17 cellular contexts compared by ENCODE assay signal in the genomic region with DNA sequence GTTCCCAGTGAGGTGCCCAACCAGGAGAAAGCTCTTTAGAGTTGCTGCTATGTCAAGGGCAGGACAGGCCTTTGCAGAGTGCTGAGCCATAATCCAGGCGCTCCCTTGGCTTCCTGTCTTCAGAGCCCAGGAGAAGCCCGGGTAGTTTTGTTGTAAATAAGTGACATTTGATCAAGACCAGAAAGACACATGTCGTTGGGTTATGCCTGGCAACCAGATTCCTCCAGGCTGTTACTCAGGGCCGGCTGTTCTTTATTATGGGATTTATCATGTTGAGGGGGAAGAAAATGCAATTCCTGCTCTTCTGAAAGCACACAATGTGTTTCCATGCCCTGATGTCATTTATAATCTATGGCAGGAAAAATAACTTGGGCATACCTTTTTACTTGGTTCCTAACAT. TPM values are rescaled to one million over a fixed set of nuclear protein-coding genes. Genes with fewer than 3 reads are reported as not detected.
DNase-seq lines count a peak whose midpoint lies in the region; ATAC-seq, FAIRE-seq and TF ChIP-seq lines count a peak whose summit lies in the region.
"Had no signal": no experiment of that assay in that cellular context is flagged by ENCODE, and none has a peak within 500 bp of the region (broad histone marks: within the 10 kb centered on the region; RNA-seq: fewer than 3 reads in every experiment).

No MANE protein-coding gene starts in this region.

- peak overlapping the region; percentile 51 for H3K4me3 Mint-ChIP-seq in activated CD8-positive, alpha-beta memory T cell treated with anti-CD3 and anti-CD28 coated beads, Interleukin-2, amount 10 ng/mL, durations not matched to agents 7 days and 5 days
- H3K4me3 Mint-ChIP-seq in stimulated activated memory B cell treated with anti-CD40 and anti-IgM and Interleukin-4, amounts not matched to agents 10 μg/mL and 1 μg/mL and 100 μg/mL, for 72 hours, result no peak overlapping the region

- no peaks in the 10 kb centered on the region for H3K79me2 ChIP-seq in GM12878 (ENCODE audit: control insufficient read depth, insufficient read depth, low read length)

- in situ Hi-C loops in GM12878 (cut with MboI), result no loop called here

- DNase-seq in activated CD8-positive, alpha-beta memory T cell treated with anti-CD3 and anti-CD28 coated beads, Interleukin-2, amount 10 ng/mL, durations not matched to agents 7 days and 5 days, result no peak
- DNase-seq in activated CD8-positive, alpha-beta memory T cell treated with anti-CD3 and anti-CD28 coated beads for 24 hours, result no peak
- DNase-seq in Peyer's patch (no peak), GM12878 (ENCODE audit: low read depth, low spot score) (no peak), medulla oblongata (ENCODE audit: extremely low spot score) (no peak), NCI-H1417 treated with DMSO at 0.1 percent for 48 hours (lab: John Stamatoyannopoulos, UW) (no peak)
- DNase-seq: HCEC 1CT; naive B cell; NCI-H1092; NCI-H526 treated with DMSO at 0.1 percent for 48 hours; PC-3; SJCRH30; stimulated activated CD4-positive, alpha-beta T cell treated with anti-CD3 and anti-CD28 coated beads, Interleukin-12 subunit alpha, Interleukin-12 subunit beta, amount 100 ng/mL, for 4 hours had no signal

- WGBS in GM12878 (ENCODE audit: insufficient coverage, insufficient replicate concordance, low lambda C conversion rate, missing lambda C conversion rate), result 73% methylated on average over 4 of the region's 4 CpGs

- CTCF ChIA-PET in activated CD8-positive, alpha-beta memory T cell treated with anti-CD3 and anti-CD28 coated beads, Interleukin-2, amount 10 ng/mL, durations not matched to agents 7 days and 5 days (lab: Charles Lee), result interaction anchor here (0.8 to 6.8 kb wide), 14 partner anchors 12 to 219 kb away, joined by 3 to 38 read pairs (median 4); no protein-coding TSS in a partner anchor
- CTCF ChIA-PET in GM12878 (lab: Yijun Ruan, JAX), result interaction anchor here (1.1 to 2.7 kb wide), 6 partner anchors 11 to 110 kb away, joined by 3 to 17 read pairs (median 4); no protein-coding TSS in a partner anchor

- H3K27ac Mint-ChIP-seq in activated CD8-positive, alpha-beta memory T cell treated with anti-CD3 and anti-CD28 coated beads, Interleukin-2, amount 10 ng/mL, durations not matched to agents 7 days and 5 days, result peak overlapping the region; percentile 97
- H3K27ac Mint-ChIP-seq in stimulated activated memory B cell treated with anti-CD40 and anti-IgM and Interleukin-4, amounts not matched to agents 10 μg/mL and 1 μg/mL and 100 μg/mL, for 72 hours, result peak overlapping the region; percentile 34

- H3K9me3 ChIP-seq in Peyer's patch, result no peaks in the 10 kb centered on the region
- no peaks in the 10 kb centered on the region for H3K9me3 ChIP-seq in GM12878 (replicated peaks; ENCODE audit: control insufficient read depth, insufficient read depth, low read length)
- H3K9me3 ChIP-seq: SJCRH30 had no signal

- H3K27ac ChIP-seq in Peyer's patch, result peak overlapping the region; percentile 33 to 70 (median 54)
- H3K27ac ChIP-seq in GM12878 (ENCODE audit: control insufficient read depth, insufficient read depth), result peak overlapping the region; percentile 30
- H3K27ac ChIP-seq: SJCRH30 had no signal

- peak overlapping the region; percentile 9; the same call in 1 of the 2 replicates for H3K4me2 ChIP-seq in GM12878 (ENCODE audit: control insufficient read depth, insufficient read depth)

- H3K9me3 Mint-ChIP-seq in activated CD8-positive, alpha-beta memory T cell treated with anti-CD3 and anti-CD28 coated beads, Interleukin-2, amount 10 ng/mL, durations not matched to agents 7 days and 5 days (ENCODE audit: low read depth), result no peaks in the 10 kb centered on the region
- H3K9me3 Mint-ChIP-seq in stimulated activated memory B cell treated with anti-CD40 and anti-IgM and Interleukin-4, amounts not matched to agents 10 μg/mL and 1 μg/mL and 100 μg/mL, for 72 hours, result no peaks in the 10 kb centered on the region

- SMC1A ChIA-PET in GM12878 (lab: Charles Lee; ENCODE audit: uncharacterized antibody, unreplicated experiment), result interaction anchor here (0.6 to 3.8 kb wide), 9 partner anchors 12 to 119 kb away, joined by 3 to 19 read pairs (median 4); no protein-coding TSS in a partner anchor

- POLR2A ChIA-PET in GM12878 (lab: Charles Lee), result interaction anchor here (0.5 to 1.4 kb wide), 4 partner anchors 14 to 227 kb away, joined by 3 to 5 read pairs (median 3); no protein-coding TSS in a partner anchor

- RAD21 ChIA-PET in GM12878 (lab: Charles Lee; ENCODE audit: unreplicated experiment), result interaction anchor here (0.8 to 2.6 kb wide), 7 partner anchors 12 to 108 kb away, joined by 3 to 17 read pairs (median 4); no protein-coding TSS in a partner anchor

- H3K4me3 ChIP-seq in Peyer's patch, result no peak overlapping the region
- no peak overlapping the region for H3K4me3 ChIP-seq in GM12878
- H3K4me3 ChIP-seq: lung, SJCRH30 had no signal

- H3K4me1 ChIP-seq in Peyer's patch (peaks cover 0 to 15% (median 4%) of the 10 kb centered on the region in 4 donors), GM12878 (ENCODE audit: control insufficient read depth, insufficient read depth, low read length) (peaks cover 27% of the 10 kb centered on the region)
- H3K4me1 ChIP-seq: SJCRH30 had no signal

- ATAC-seq in activated CD8-positive, alpha-beta memory T cell treated with anti-CD3 and anti-CD28 coated beads, Interleukin-2, amount 10 ng/mL, durations not matched to agents 7 days and 5 days, result no peak
- ATAC-seq in GM12878, result no peak
- no peak for ATAC-seq in stimulated activated memory B cell treated with anti-CD40 and anti-IgM and Interleukin-4, amounts not matched to agents 10 μg/mL and 1 μg/mL and 100 μg/mL, for 72 hours
- no peak for ATAC-seq in GM18519 (IDR thresholded peaks at IDR 0.05; ENCODE audit: low FRiP score, unreplicated experiment)
- ATAC-seq: PC-3 had no signal

- TF ChIP-seq CTCF in Peyer's patch (IDR thresholded peaks at IDR 0.05), result no peak
- no peak for TF ChIP-seq CTCF in GM12878 (IDR thresholded peaks at IDR 0.05 in 2 of 3, conservative IDR thresholded peaks at IDR 0.05 in 1 of 3; ENCODE audit: control insufficient read depth in 2 of 3, extremely low read depth in 1 of 3, insufficient read depth in 1 of 3, low read depth in 3 of 3, low read length in 3 of 3)

- peaks cover 75% of the 10 kb centered on the region for H3K4me1 Mint-ChIP-seq in activated CD8-positive, alpha-beta memory T cell treated with anti-CD3 and anti-CD28 coated beads, Interleukin-2, amount 10 ng/mL, durations not matched to agents 7 days and 5 days
- peaks cover 58% of the 10 kb centered on the region for H3K4me1 Mint-ChIP-seq in stimulated activated memory B cell treated with anti-CD40 and anti-IgM and Interleukin-4, amounts not matched to agents 10 μg/mL and 1 μg/mL and 100 μg/mL, for 72 hours

- no peaks in the 10 kb centered on the region for H3K36me3 Mint-ChIP-seq in activated CD8-positive, alpha-beta memory T cell treated with anti-CD3 and anti-CD28 coated beads, Interleukin-2, amount 10 ng/mL, durations not matched to agents 7 days and 5 days
- no peaks in the 10 kb centered on the region for H3K36me3 Mint-ChIP-seq in stimulated activated memory B cell treated with anti-CD40 and anti-IgM and Interleukin-4, amounts not matched to agents 10 μg/mL and 1 μg/mL and 100 μg/mL, for 72 hours
- H3K36me3 Mint-ChIP-seq: naive B cell had no signal

- H3K36me3 ChIP-seq in Peyer's patch, result no peaks in the 10 kb centered on the region
- no peaks in the 10 kb centered on the region for H3K36me3 ChIP-seq in GM12878 (ENCODE audit: control insufficient read depth in 2 of 2, insufficient read depth in 2 of 2, low read length in 1 of 2)
- H3K36me3 ChIP-seq: SJCRH30 had no signal

- BruUV-seq in GM12878 (replicated peaks; lab: Mats Ljungman, UMichigan), result no TSS peak

- TF ChIP-seq EP300 in GM12878 (IDR thresholded peaks at IDR 0.05; ENCODE audit: borderline replicate concordance in 1 of 2, control insufficient read depth in 1 of 2, low read depth in 2 of 2, low read length in 2 of 2), result no peak

- H4K20me1 ChIP-seq in GM12878 (ENCODE audit: control insufficient read depth, insufficient read depth), result no peaks in the 10 kb centered on the region

- no peaks in the 10 kb centered on the region for H3K27me3 ChIP-seq in Peyer's patch
- no peaks in the 10 kb centered on the region for H3K27me3 ChIP-seq in GM12878 (replicated peaks in 1 of 2; ENCODE audit: control insufficient read depth in 2 of 2, insufficient read depth in 2 of 2, low read length in 1 of 2)

- H2AFZ ChIP-seq in GM12878 (ENCODE audit: control insufficient read depth, low read depth, low read length), result no peak overlapping the region

- TF ChIP-seq POLR2A in Peyer's patch (IDR thresholded peaks at IDR 0.05), result no peak
- no peak for TF ChIP-seq POLR2A in GM12878 (IDR thresholded peaks at IDR 0.05; ENCODE audit: low read depth, low read length)

- no peak overlapping the region for H3K9ac ChIP-seq in GM12878 (ENCODE audit: control insufficient read depth, insufficient read depth, low read length)

- no peaks in the 10 kb centered on the region for H3K27me3 Mint-ChIP-seq in activated CD8-positive, alpha-beta memory T cell treated with anti-CD3 and anti-CD28 coated beads, Interleukin-2, amount 10 ng/mL, durations not matched to agents 7 days and 5 days
- H3K27me3 Mint-ChIP-seq in stimulated activated memory B cell treated with anti-CD40 and anti-IgM and Interleukin-4, amounts not matched to agents 10 μg/mL and 1 μg/mL and 100 μg/mL, for 72 hours, result no peaks in the 10 kb centered on the region
- H3K27me3 Mint-ChIP-seq: naive B cell had no signal

- intact Hi-C loops in GM12878 (cut with micrococcal nuclease; ENCODE audit: unreplicated experiment), result no loop called here

- no peak for FAIRE-seq in GM12878 (lab: Jason Lieb, UNC)
- FAIRE-seq: bronchial epithelial cell had no signal

- no peak for TF ChIP-seq RAD21 in GM12878 (IDR thresholded peaks at IDR 0.05; ENCODE audit: insufficient read depth, low read depth, low read length)

RNA-seq across cellular contexts. Expression of gene SEMA4D, which starts 39.3 kb away (rescaled TPM):
- 100 to 1,000 TPM; 408 to 525 TPM for total RNA-seq in activated CD8-positive, alpha-beta memory T cell treated with anti-CD3 and anti-CD28 coated beads, Interleukin-2, amount 10 ng/mL, durations not matched to agents 7 days and 5 days
- total RNA-seq in Peyer's patch (100 to 1,000 TPM in 1 of 4 donors, 10 to 100 TPM in 3; 24.3 to 124 (median 30.0) TPM), GM12878 (2014; rRNA removed) (42.2 and 49.8 TPM in 2 replicates), GM12878 (2014; rRNA removed; fragmentation: Illumina TruSeq; extraction: Trizol) (34.9 and 40.6 TPM in 2 replicates), GM12878 (2021) (120 and 136 TPM in 2 replicates)
- 179 and 180 TPM in 2 replicates for total RNA-seq in GM12878 (2013; cell fraction: nucleolus; rRNA removed)
- 38.6 TPM for polyA plus RNA-seq in GM12878 (2011; ENCODE audit: low read depth)
- polyA plus RNA-seq in GM12878 (2011; rRNA removed) (24.7 and 30.8 TPM in 2 replicates), GM12878 (2014; fragmentation: Illumina TruSeq; extraction: Trizol) (31.9 and 57.1 TPM in 2 replicates), GM12878 (2014; fragmentation: Nextera tagmentation; extraction: Ambion mirVana) (10 to 100 TPM; 15.1 to 22.7 TPM), GM12878 (2014; rRNA removed) (55.0 and 64.8 TPM in 2 replicates), GM12878 (2016; fragmentation: Nextera tagmentation; extraction: Ambion mirVana) (10 to 100 TPM; 35.1 to 44.1 TPM)
- polyA plus RNA-seq in GM12878 (2011; cell fraction: cytosol; rRNA removed), result 36.3 and 42.2 TPM in 2 replicates
- polyA plus RNA-seq in GM12878 (2011; cell fraction: nucleus; rRNA removed), result 273 and 286 TPM in 2 replicates
- 68.5 and 75.6 TPM in 2 replicates for polyA plus RNA-seq in GM12878 (2012)
- 35.0 and 57.4 TPM in 2 replicates for polyA minus RNA-seq in GM12878 (2011; rRNA and poly(A)+ RNA removed)
- 40.2 and 46.0 TPM in 2 replicates for polyA minus RNA-seq in GM12878 (2011; cell fraction: cytosol; rRNA and poly(A)+ RNA removed)
- polyA minus RNA-seq in GM12878 (2011; cell fraction: nucleus; rRNA and poly(A)+ RNA removed), result 77.4 and 123 TPM in 2 replicates
- total RNA-seq: SJCRH30 had no signal
